ENCODE assay signal across 28 cellular contexts in genomic region chr14:99057684-99058083, GRCh38.
A peak's percentile ranks its signal among the peaks of the same experiment; 100 is the strongest.
DNase-seq lines count a peak whose midpoint lies in the region; ATAC-seq, FAIRE-seq and TF ChIP-seq lines count a peak whose summit lies in the region.
"Had no signal": no experiment of that assay in that cellular context is flagged by ENCODE, and none has a peak within 500 bp of the region (broad histone marks: within the 10 kb centered on the region; RNA-seq: fewer than 3 reads in every experiment).

No MANE protein-coding gene starts in this region.

- no peaks in the 10 kb centered on the region for H3K79me1 ChIP-seq in neuronal stem cell (ENCODE audit: low read depth, low read length)

- ATAC-seq in HG03442 (IDR thresholded peaks at IDR 0.05; ENCODE audit: unreplicated experiment) = no peak
- ATAC-seq: GM12878 had no signal

- H2AK5ac ChIP-seq in neuronal stem cell (ENCODE audit: low read depth, low read length) = peak overlapping the region; percentile 21

- TF ChIP-seq EP300 in suprapubic skin (IDR thresholded peaks at IDR 0.05) = no peak

- H3K9me3 ChIP-seq in right atrium auricular region (peaks cover 0 to 9% of the 10 kb centered on the region in 2 donors), neuronal stem cell (replicated peaks in 1 of 2; ENCODE audit: control insufficient read depth in 2 of 2, insufficient read depth in 1 of 2, low read depth in 1 of 2, low read length in 2 of 2) (no peaks in the 10 kb centered on the region), suprapubic skin (no peaks in the 10 kb centered on the region)
- H3K9me3 ChIP-seq: BE2C had no signal

- H2BK15ac ChIP-seq in neuronal stem cell (ENCODE audit: low read length) = no peak overlapping the region

- H3K14ac ChIP-seq in neuronal stem cell (ENCODE audit: low read length) = no peak overlapping the region

- H3K4me3 ChIP-seq in right atrium auricular region = no peak overlapping the region
- no peak overlapping the region for H3K4me3 ChIP-seq in neuronal stem cell (ENCODE audit: low read length in 2 of 2)
- no peak overlapping the region for H3K4me3 ChIP-seq in suprapubic skin
- H3K4me3 ChIP-seq: BLaER1, GM12878 had no signal

- intact Hi-C loops in cardiac septum (cut with DNase I) = no loop called here

- H3K36me3 ChIP-seq in right atrium auricular region = no peaks in the 10 kb centered on the region
- no peaks in the 10 kb centered on the region for H3K36me3 ChIP-seq in neuronal stem cell (replicated peaks in 1 of 2; ENCODE audit: control insufficient read depth in 2 of 2, insufficient read depth in 2 of 2, low read length in 2 of 2)
- H3K36me3 ChIP-seq in suprapubic skin = no peaks in the 10 kb centered on the region
- H3K36me3 ChIP-seq: BE2C, BLaER1 had no signal

- TF ChIP-seq CTCF in right atrium auricular region (IDR thresholded peaks at IDR 0.05) (no peak), suprapubic skin (IDR thresholded peaks at IDR 0.05) (no peak)

- H2AFZ ChIP-seq in neuronal stem cell (ENCODE audit: low read length) = no peak overlapping the region

- no peak overlapping the region for H3K23ac ChIP-seq in neuronal stem cell (ENCODE audit: low read depth, low read length, poor library complexity)

- no peak overlapping the region for H3K9ac ChIP-seq in neuronal stem cell (ENCODE audit: low read depth, low read length, poor library complexity)
- H3K9ac ChIP-seq: BLaER1 had no signal

- H3K4me2 ChIP-seq in neuronal stem cell (ENCODE audit: insufficient read depth, low read length, poor library complexity, severe bottlenecking) = no peak overlapping the region
- H3K4me2 ChIP-seq: BLaER1 had no signal

- H2BK120ac ChIP-seq in neuronal stem cell (ENCODE audit: low read depth, low read length) = no peak overlapping the region

- no peak overlapping the region for H3K27ac ChIP-seq in right atrium auricular region
- no peak overlapping the region for H3K27ac ChIP-seq in neuronal stem cell (replicated peaks; ENCODE audit: low read length)
- H3K27ac ChIP-seq in suprapubic skin = no peak overlapping the region
- H3K27ac ChIP-seq: BLaER1 had no signal

- no CpG with 5 or more reads among the region's 5 CpGs for WGBS in neuronal stem cell (ENCODE audit: extremely low coverage in 2 of 2, insufficient read length in 2 of 2, insufficient replicate concordance in 1 of 2), 2 donors
- WGBS in suprapubic skin = 71% methylated on average over 5 of the region's 5 CpGs

- peak; percentile 67 for DNase-seq in cardiac septum (ENCODE audit: low spot score)
- DNase-seq in right atrium auricular region (ENCODE audit: low spot score) = no peak
- peak; percentile 42 for DNase-seq in islet precursor cell
- DNase-seq in neuronal stem cell (ENCODE audit: low spot score) = no peak
- peak; percentile 37 to 52 for DNase-seq in suprapubic skin (ENCODE audit: low spot score in 2 of 2)
- no peak for DNase-seq in NK-92 (lab: John Stamatoyannopoulos, UW; ENCODE audit: unreplicated experiment)
- no peak for DNase-seq in HTR-8/SVneo (ENCODE audit: insufficient read length, low spot score)
- DNase-seq: 8988T; ACHN; BE2C; C1 segment of cervical spinal cord; CD4-positive, alpha-beta memory T cell; CD4-positive, CD25-positive, alpha-beta regulatory T cell; CD8-positive, alpha-beta memory T cell; COR-L47; DMS 273 treated with DMSO at 0.1 percent for 48 hours; DMS153; DMS53; DMS79; DND-41; EL; GDM1 had no signal

- TF ChIP-seq POLR2A in suprapubic skin (IDR thresholded peaks at IDR 0.05) = no peak

- no peak for FAIRE-seq in HTR-8/SVneo (lab: Jason Lieb, UNC)
- FAIRE-seq: A204.1, GM12878, GM12892, GM18507 had no signal

- no peak overlapping the region for H3K4ac ChIP-seq in neuronal stem cell (ENCODE audit: low read length)

- no peak overlapping the region for H4K91ac ChIP-seq in neuronal stem cell (ENCODE audit: low read depth, low read length, poor library complexity)

- H4K8ac ChIP-seq in neuronal stem cell (ENCODE audit: low read depth, low read length) = no peak overlapping the region

- H3K4me1 ChIP-seq in right atrium auricular region (no peaks in the 10 kb centered on the region), neuronal stem cell (ENCODE audit: control insufficient read depth in 2 of 2, insufficient read depth in 1 of 2, low read depth in 1 of 2, low read length in 2 of 2) (no peaks in the 10 kb centered on the region), suprapubic skin (no peaks in the 10 kb centered on the region)
- H3K4me1 ChIP-seq: BE2C, BLaER1 had no signal

- H3K18ac ChIP-seq in neuronal stem cell (ENCODE audit: low read length) = peak overlapping the region; percentile 13

- H3K27me3 ChIP-seq in right atrium auricular region (no peaks in the 10 kb centered on the region), neuronal stem cell (ENCODE audit: control insufficient read depth in 3 of 3, insufficient read depth in 3 of 3, low read depth in 1 of 3, low read length in 3 of 3) (no peaks in the 10 kb centered on the region), suprapubic skin (no peaks in the 10 kb centered on the region)
- H3K27me3 ChIP-seq: BE2C, BLaER1 had no signal

- no peak overlapping the region for H2BK5ac ChIP-seq in neuronal stem cell (ENCODE audit: low read length)

- H2BK12ac ChIP-seq in neuronal stem cell (ENCODE audit: low read length) = no peak overlapping the region

Comparison
In these comparisons a context has a peak if more than half of its experiments do, and no peak if none do; other contexts are left out.
1. DNase-seq: peak in cardiac septum (single experiment), islet precursor cell (single experiment) and suprapubic skin (2 of 2); none in right atrium auricular region (single experiment), neuronal stem cell (single experiment), NK-92 (single experiment) and HTR-8/SVneo (single experiment).